11 cellular contexts compared by ENCODE assay signal in the genomic region with DNA sequence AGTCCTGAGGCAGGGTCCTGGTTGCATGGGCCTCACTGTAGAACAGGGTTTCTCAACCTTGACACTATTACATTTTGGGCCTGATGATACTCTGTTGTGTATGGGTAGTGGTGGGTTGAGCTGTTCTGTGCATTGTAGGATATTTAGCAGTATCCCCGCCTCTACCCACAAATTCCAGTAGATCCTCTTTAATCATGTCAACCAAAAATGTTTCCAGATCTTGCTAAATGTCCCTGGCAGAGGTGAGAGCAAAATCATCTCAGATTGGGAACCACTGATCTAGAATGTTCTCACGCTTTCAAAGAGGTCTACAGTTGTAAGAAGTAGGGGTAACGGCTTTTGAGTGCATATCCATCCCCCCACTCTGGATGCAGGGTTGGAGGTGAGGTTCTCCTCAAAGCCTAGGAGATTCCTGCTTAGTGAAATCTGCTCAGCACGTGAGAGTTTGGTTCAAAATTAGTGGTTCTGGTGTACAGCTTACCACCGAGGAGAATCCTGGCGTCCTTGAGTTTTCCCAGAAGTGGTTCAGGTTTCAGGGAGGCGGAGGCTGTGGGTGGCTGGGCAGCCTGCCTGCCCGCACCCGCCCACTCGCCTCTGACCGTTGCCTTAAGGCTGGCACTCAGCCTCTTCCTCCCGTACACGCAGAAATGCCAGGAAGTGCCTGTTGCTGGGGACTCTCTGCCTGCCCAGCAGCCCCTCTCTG. TPM values are rescaled to one million over a fixed set of nuclear protein-coding genes. Genes with fewer than 3 reads are reported as not detected.
DNase-seq lines count a peak whose midpoint lies in the region; FAIRE-seq and TF ChIP-seq lines count a peak whose summit lies in the region.
"Had no signal": no experiment of that assay in that cellular context is flagged by ENCODE, and none has a peak within 500 bp of the region (broad histone marks: within the 10 kb centered on the region; RNA-seq: fewer than 3 reads in every experiment).

No MANE protein-coding gene starts in this region.

- H3K27ac Mint-ChIP-seq in astrocyte (ENCODE audit: unreplicated experiment) (no peak overlapping the region), neural progenitor cell (no peak overlapping the region)

- H4K20me1 ChIP-seq in astrocyte (ENCODE audit: insufficient read depth, low read length) (peaks cover 54% of the 10 kb centered on the region), neural progenitor cell (ENCODE audit: low read depth) (peaks cover 82% of the 10 kb centered on the region)

- intact Hi-C loops in stomach (cut with DNase I; ENCODE audit: low total_unique reads): no loop called here

- H2AFZ ChIP-seq in astrocyte (ENCODE audit: low read depth, low read length) (no peak overlapping the region), neural progenitor cell (replicated peaks) (no peak overlapping the region)

- H3K4me3 Mint-ChIP-seq in astrocyte (ENCODE audit: unreplicated experiment) (no peak overlapping the region), neural progenitor cell (no peak overlapping the region)

- CTCF ChIA-PET in HEK293 (lab: Yijun Ruan, JAX): interaction anchor here (0.7 kb wide), 1 partner anchor 359 kb away, joined by 3 read pairs; no protein-coding TSS in a partner anchor

- H3K27ac ChIP-seq in HEK293 (ENCODE audit: extremely low read depth, low read depth, low read length) (no peak overlapping the region), astrocyte (ENCODE audit: low read depth, low read length) (no peak overlapping the region), right atrium auricular region (peak overlapping the region; percentile 72 to 74), stomach (peak overlapping the region; percentile 74 to 83 (median 81)), neural progenitor cell (no peak overlapping the region)
- H3K27ac ChIP-seq: KMS-11 had no signal

- no peak for TF ChIP-seq CTCF in HEK293 (tag by site-specific recombination; IDR thresholded peaks at IDR 0.05)
- TF ChIP-seq CTCF in astrocyte (IDR thresholded peaks at IDR 0.05; ENCODE audit: insufficient read depth, low read depth, low read length): no peak
- no peak for TF ChIP-seq CTCF in right atrium auricular region (IDR thresholded peaks at IDR 0.05)
- TF ChIP-seq CTCF in stomach (IDR thresholded peaks at IDR 0.05): no peak
- no peak for TF ChIP-seq CTCF in neural progenitor cell (IDR thresholded peaks at IDR 0.05)

- H3K9me3 Mint-ChIP-seq in astrocyte (ENCODE audit: unreplicated experiment): no peaks in the 10 kb centered on the region
- peaks cover 36% of the 10 kb centered on the region for H3K9me3 Mint-ChIP-seq in neural progenitor cell

- H3K36me3 Mint-ChIP-seq in astrocyte (ENCODE audit: low read depth, unreplicated experiment): no peaks in the 10 kb centered on the region
- peaks cover 44% of the 10 kb centered on the region for H3K36me3 Mint-ChIP-seq in neural progenitor cell

- H3K4me2 ChIP-seq in astrocyte (ENCODE audit: low read length): no peak overlapping the region
- no peak overlapping the region for H3K4me2 ChIP-seq in neural progenitor cell
- H3K4me2 ChIP-seq: KMS-11 had no signal

- 32 to 50% (median 39%) methylated on average over 9 to 13 of the region's 13 CpGs for WGBS in stomach, 5 donors

- TF ChIP-seq POLR2A in stomach (IDR thresholded peaks at IDR 0.05): no peak

- no peak for FAIRE-seq in astrocyte (lab: Jason Lieb, UNC)

- H3K9ac ChIP-seq in astrocyte (ENCODE audit: low read length) (no peak overlapping the region), neural progenitor cell (no peak overlapping the region)
- H3K9ac ChIP-seq: KMS-11 had no signal

- H3K36me3 ChIP-seq in HEK293 (ENCODE audit: control insufficient read depth in 2 of 2, insufficient read depth in 1 of 2, low read length in 2 of 2) (no peaks in the 10 kb centered on the region), astrocyte (ENCODE audit: insufficient read depth, low read length) (no peaks in the 10 kb centered on the region), right atrium auricular region (no peaks in the 10 kb centered on the region), stomach (no peaks in the 10 kb centered on the region), neural progenitor cell (no peaks in the 10 kb centered on the region)

- H3K9me3 ChIP-seq in HEK293 (ENCODE audit: control insufficient read depth, insufficient read depth, low read depth, low read length) (no peaks in the 10 kb centered on the region), astrocyte (ENCODE audit: insufficient read depth, low read depth, low read length) (no peaks in the 10 kb centered on the region), right atrium auricular region (no peaks in the 10 kb centered on the region), stomach (no peaks in the 10 kb centered on the region), neural progenitor cell (ENCODE audit: low read depth) (no peaks in the 10 kb centered on the region)

- peaks cover 17% of the 10 kb centered on the region for H3F3A ChIP-seq in neural progenitor cell (ENCODE audit: low read depth)

- H3K4me1 ChIP-seq in HEK293 (ENCODE audit: control insufficient read depth, insufficient read depth, low read length): peaks cover 8% of the 10 kb centered on the region
- H3K4me1 ChIP-seq in astrocyte (ENCODE audit: insufficient read depth, low read length): peaks cover 4% of the 10 kb centered on the region
- H3K4me1 ChIP-seq in right atrium auricular region: peaks cover 0 to 60% of the 10 kb centered on the region in 2 donors
- H3K4me1 ChIP-seq in stomach: peaks cover 31 to 70% (median 59%) of the 10 kb centered on the region in 4 donors
- peaks cover 23% of the 10 kb centered on the region for H3K4me1 ChIP-seq in neural progenitor cell

- H3K27me3 Mint-ChIP-seq in astrocyte (ENCODE audit: low read depth, unreplicated experiment) (no peaks in the 10 kb centered on the region), neural progenitor cell (ENCODE audit: insufficient read depth, low read depth) (peaks cover 5% of the 10 kb centered on the region)

- peak; percentile 54 for DNase-seq in astrocyte (ENCODE audit: low read depth)
- no peak for DNase-seq in right atrium auricular region (ENCODE audit: low spot score)
- peak; percentile 84 for DNase-seq in stomach
- DNase-seq in COLO668 (lab: John Stamatoyannopoulos, UW; ENCODE audit: unreplicated experiment): no peak
- DNase-seq in stimulated activated CD8-positive, alpha-beta memory T cell treated with anti-CD3 and anti-CD28 coated beads, Interleukin-4, amount 100 ng/mL, for 48 hours: no peak
- no peak for DNase-seq in neural progenitor cell (ENCODE audit: low spot score)
- DNase-seq in GDM1 (lab: John Stamatoyannopoulos, UW): no peak
- DNase-seq: activated naive CD4-positive, alpha-beta T cell; HCEC 1CT had no signal

- H3K4me3 ChIP-seq in HEK293 (ENCODE audit: low read depth, low read length) (no peak overlapping the region), astrocyte (ENCODE audit: insufficient read depth, low read depth, low read length) (no peak overlapping the region), right atrium auricular region (peak overlapping the region in 1 of 2 donors; percentile 28), stomach (peak overlapping the region; percentile 15 to 44 (median 26)), neural progenitor cell (no peak overlapping the region)

- H3K4me1 Mint-ChIP-seq in astrocyte (ENCODE audit: low read depth, unreplicated experiment) (peaks cover 1% of the 10 kb centered on the region), neural progenitor cell (peaks cover 13% of the 10 kb centered on the region)

- H3K27me3 ChIP-seq in astrocyte (ENCODE audit: insufficient read depth, low read length): no peaks in the 10 kb centered on the region
- no peaks in the 10 kb centered on the region for H3K27me3 ChIP-seq in right atrium auricular region
- H3K27me3 ChIP-seq in stomach: no peaks in the 10 kb centered on the region
- no peaks in the 10 kb centered on the region for H3K27me3 ChIP-seq in neural progenitor cell

- POLR2A ChIA-PET in HEK293 (lab: Yijun Ruan, JAX): no interaction called here

- no peak for TF ChIP-seq EP300 in stomach (IDR thresholded peaks at IDR 0.05)

- H3K79me2 ChIP-seq in astrocyte (ENCODE audit: insufficient read depth, low read length) (peaks cover 26% of the 10 kb centered on the region), neural progenitor cell (ENCODE audit: low read depth) (peaks cover 100% of the 10 kb centered on the region)

TF ChIP-seq in HEK293, 187 proteins besides CTCF, POLR2A, EP300 and RAD21 (continues in another document):
- TF ChIP-seq ZNF549 (tag by site-specific recombination; IDR thresholded peaks at IDR 0.05) (no peak), BCL11B (tag by site-specific recombination; IDR thresholded peaks at IDR 0.05; ENCODE audit: low read depth) (no peak), ZNF596 (tag by site-specific recombination; IDR thresholded peaks at IDR 0.05) (no peak), BCL11A (tag by site-specific recombination; IDR thresholded peaks at IDR 0.05; ENCODE audit: low read depth) (no peak), ZFHX2 (tag by site-specific recombination; conservative IDR thresholded peaks at IDR 0.05) (peak; percentile 89)
- TF ChIP-seq, protein P1, sequence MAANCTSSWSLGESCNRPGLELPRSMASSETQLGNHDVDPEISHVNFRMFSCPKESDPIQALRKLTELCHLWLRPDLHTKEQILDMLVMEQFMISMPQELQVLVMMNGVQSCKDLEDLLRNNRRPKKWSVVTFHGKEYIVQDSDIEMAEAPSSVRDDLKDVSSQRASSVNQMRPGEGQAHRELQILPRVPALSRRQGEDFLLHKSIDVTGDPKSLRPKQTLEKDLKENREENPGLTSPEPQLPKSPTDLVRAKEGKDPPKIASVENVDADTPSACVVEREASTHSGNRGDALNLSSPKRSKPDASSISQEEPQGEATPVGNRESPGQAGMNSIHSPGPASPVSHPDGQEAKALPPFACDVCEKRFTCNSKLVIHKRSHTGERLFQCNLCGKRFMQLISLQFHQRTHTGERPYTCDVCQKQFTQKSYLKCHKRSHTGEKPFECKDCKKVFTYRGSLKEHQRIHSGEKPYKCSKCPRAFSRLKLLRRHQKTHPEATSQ (tag by site-specific recombination; IDR thresholded peaks at IDR 0.05): no peak

RNA-seq across cellular contexts. Expression of a gene that starts 5.3 kb away (rescaled TPM):
- 12.7 and 14.7 TPM in 2 replicates for total RNA-seq in astrocyte
- 1 to 10 TPM; 3.9 to 6.0 TPM for total RNA-seq in right atrium auricular region
- total RNA-seq in stomach: 10 to 100 TPM in 1 of 5 donors, 1 to 10 TPM in 4; 1.2 to 11.0 (median 5.4) TPM
- under 1 TPM; 0.61 to 0.81 (median 0.73) TPM for polyA plus RNA-seq in stomach
- total RNA-seq in neural progenitor cell (ENCODE audit: low replicate concordance): 80.4 and 89.5 TPM in 2 replicates

RNA-seq across cellular contexts. Expression of a gene that starts 37.2 kb away (rescaled TPM):
- total RNA-seq in astrocyte (11.5 and 12.0 TPM in 2 replicates), right atrium auricular region (10 to 100 TPM; 23.4 to 36.6 TPM), stomach (100 to 1,000 TPM in 1 of 5 donors, 10 to 100 TPM in 2, 1 to 10 TPM in 1, not detected in 1; 4.3 to 202 (median 35.8) TPM), neural progenitor cell (ENCODE audit: low replicate concordance) (11.6 and 13.8 TPM in 2 replicates)
- 1 to 10 TPM; 2.4 to 2.6 (median 2.4) TPM for polyA plus RNA-seq in stomach

Comparison
In these comparisons a context has a peak if more than half of its experiments do, and no peak if none do; other contexts are left out.
1. H3K27ac ChIP-seq: peak in right atrium auricular region (2 of 2) and stomach (5 of 5); none in HEK293 (single experiment), astrocyte (single experiment) and neural progenitor cell (single experiment).
2. H3K4me3 ChIP-seq: peak in stomach (4 of 4); none in HEK293 (single experiment), astrocyte (single experiment) and neural progenitor cell (single experiment).
3. DNase-seq: peak in astrocyte (single experiment) and stomach (single experiment); none in right atrium auricular region (single experiment), COLO668 (single experiment), stimulated activated CD8-positive, alpha-beta memory T cell treated with anti-CD3 and anti-CD28 coated beads, Interleukin-4, amount 100 ng/mL, for 48 hours (single experiment), neural progenitor cell (single experiment) and GDM1 (single experiment).